8 cellular contexts compared by ENCODE assay signal in the genomic region with DNA sequence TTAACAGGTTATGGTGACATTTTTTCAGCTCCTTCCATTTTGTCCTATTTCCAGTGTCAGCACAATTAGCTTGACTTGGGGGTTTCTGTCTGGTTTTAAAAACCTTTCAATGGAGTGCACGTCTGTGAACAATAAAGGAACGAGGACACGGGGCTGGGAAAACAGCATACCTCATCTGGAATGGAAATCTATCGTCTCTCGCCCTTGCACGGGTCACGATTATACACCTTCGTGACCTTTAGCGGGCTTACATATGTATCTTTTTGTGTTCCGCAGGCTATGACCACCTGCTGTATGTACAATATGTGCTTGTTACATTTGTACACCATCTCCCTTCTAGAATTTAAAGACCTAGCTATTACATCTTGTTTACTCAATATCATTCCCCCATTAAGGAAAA. TPM values are rescaled to one million over a fixed set of nuclear protein-coding genes. Genes with fewer than 3 reads are reported as not detected.
DNase-seq lines count a peak whose midpoint lies in the region; TF ChIP-seq lines count a peak whose summit lies in the region.

No MANE protein-coding gene starts in this region.

- H3K4ac ChIP-seq in trophoblast cell (ENCODE audit: low read depth, low read length): no peak overlapping the region

- H3K27ac ChIP-seq in trophoblast cell (ENCODE audit: low read depth, low read length): peak overlapping the region; percentile 100

- no peak overlapping the region for H3K9ac ChIP-seq in trophoblast cell (ENCODE audit: low read length)

- H3K4me3 Mint-ChIP-seq in endothelial cell (ENCODE audit: unreplicated experiment): peak overlapping the region; percentile 90

- H3K9me3 ChIP-seq in trophoblast cell (ENCODE audit: insufficient read depth, low read depth, low read length): no peaks in the 10 kb centered on the region

- H3K4me1 ChIP-seq in trophoblast cell (ENCODE audit: control insufficient read depth in 1 of 2, insufficient read depth in 2 of 2, low read length in 2 of 2): peaks cover 17 to 31% of the 10 kb centered on the region in 2 experiments

- peaks cover 39% of the 10 kb centered on the region for H3K79me1 ChIP-seq in trophoblast cell (ENCODE audit: low read length)

- H3K27me3 ChIP-seq in trophoblast cell (ENCODE audit: insufficient read depth, low read length): no peaks in the 10 kb centered on the region

- peak overlapping the region; percentile 22 for H2BK5ac ChIP-seq in trophoblast cell (ENCODE audit: low read depth, low read length, poor library complexity)

- H2BK12ac ChIP-seq in trophoblast cell (ENCODE audit: low read length): peak overlapping the region; percentile 15

- peak; percentile 76 for DNase-seq in DMS79 treated with DMSO at 0.1 percent for 48 hours (lab: John Stamatoyannopoulos, UW)
- DNase-seq in NCI-H510A treated with DMSO at 0.1 percent for 48 hours (lab: John Stamatoyannopoulos, UW): peak; percentile 68
- no peak for DNase-seq in endothelial cell (ENCODE audit: low spot score)
- DNase-seq in trophoblast cell: no peak
- no peak for DNase-seq in effector CD4-positive, alpha-beta T cell
- DNase-seq in GM10248 (ENCODE audit: extremely low spot score): no peak
- DNase-seq in GM19240 (ENCODE audit: insufficient read length, low spot score): no peak
- no peak for DNase-seq in NCI-H226

- H3K4me1 Mint-ChIP-seq in endothelial cell (ENCODE audit: unreplicated experiment): peaks cover 78% of the 10 kb centered on the region

- POLR2A ChIA-PET in GM10248 (lab: Yijun Ruan, JAX): no interaction called here

- H3K18ac ChIP-seq in trophoblast cell (ENCODE audit: low read length): no peak overlapping the region

- peak overlapping the region; percentile 21 for H3K14ac ChIP-seq in trophoblast cell (ENCODE audit: low read length)

- H3K79me2 ChIP-seq in trophoblast cell (ENCODE audit: control insufficient read depth, insufficient read depth, low read length, poor library complexity): peaks cover 19% of the 10 kb centered on the region

- peak overlapping the region; percentile 8 for H2AFZ ChIP-seq in trophoblast cell (ENCODE audit: insufficient read depth, low read length, poor library complexity)

- no peak overlapping the region for H3K4me3 ChIP-seq in trophoblast cell (ENCODE audit: low read depth, low read length)

- peak overlapping the region; percentile 63 for H3K4me2 ChIP-seq in trophoblast cell (ENCODE audit: low read length)

- peaks cover 0 to 2% of the 10 kb centered on the region in 2 experiments for H3K36me3 ChIP-seq in trophoblast cell (ENCODE audit: control insufficient read depth in 1 of 2, insufficient read depth in 2 of 2, low read length in 2 of 2)

- H4K91ac ChIP-seq in trophoblast cell (ENCODE audit: low read depth, low read length): peak overlapping the region; percentile 100

- peaks cover 13% of the 10 kb centered on the region for H3K36me3 Mint-ChIP-seq in endothelial cell (ENCODE audit: low read depth, unreplicated experiment)

- no CpG with 5 or more reads among the region's 10 CpGs for WGBS in trophoblast cell (ENCODE audit: extremely low coverage, insufficient coverage, insufficient read length)

- H3K27ac Mint-ChIP-seq in endothelial cell (ENCODE audit: unreplicated experiment): peak overlapping the region; percentile 98

- no peak overlapping the region for H2AK5ac ChIP-seq in trophoblast cell (ENCODE audit: low read length)

- H2BK120ac ChIP-seq in trophoblast cell (ENCODE audit: insufficient read depth, low read length, poor library complexity): peak overlapping the region; percentile 93

- H3K9me3 Mint-ChIP-seq in endothelial cell (ENCODE audit: unreplicated experiment): no peaks in the 10 kb centered on the region

- TF ChIP-seq CTCF in endothelial cell (IDR thresholded peaks at IDR 0.05; ENCODE audit: unreplicated experiment): no peak
- no peak for TF ChIP-seq CTCF in GM10248 (IDR thresholded peaks at IDR 0.05; ENCODE audit: control extremely low read depth, extremely low read depth, low read depth, missing control alignments)

- CTCF ChIA-PET in GM10248 (lab: Yijun Ruan, JAX): no interaction called here

- peak overlapping the region; percentile 2 for H4K12ac ChIP-seq in trophoblast cell (ENCODE audit: low read depth, low read length)

- no peak overlapping the region for H4K8ac ChIP-seq in trophoblast cell (ENCODE audit: low read depth, low read length)

- peaks cover 24% of the 10 kb centered on the region for H3K27me3 Mint-ChIP-seq in endothelial cell (ENCODE audit: unreplicated experiment)

- H3K23ac ChIP-seq in trophoblast cell (ENCODE audit: low read length): no peak overlapping the region

RNA-seq across cellular contexts. Expression of a gene that starts 2.3 kb away (rescaled TPM):
- total RNA-seq in endothelial cell (ENCODE audit: unreplicated experiment): 178 TPM
- 95.4 and 96.7 TPM in 2 replicates for polyA plus RNA-seq in trophoblast cell (2013)

Comparison
In these comparisons a context has a peak if more than half of its experiments do, and no peak if none do; other contexts are left out.
1. DNase-seq: peak in DMS79 treated with DMSO at 0.1 percent for 48 hours (single experiment) and NCI-H510A treated with DMSO at 0.1 percent for 48 hours (single experiment); none in endothelial cell (single experiment), trophoblast cell (0 of 2), effector CD4-positive, alpha-beta T cell (single experiment), GM10248 (single experiment), GM19240 (single experiment) and NCI-H226 (single experiment).